Comparison of ENCODE assay signal across 1 cellular context in genomic region chr1:64744492-64745180, GRCh38.
A peak's percentile ranks its signal among the peaks of the same experiment; 100 is the strongest.
TF ChIP-seq lines count a peak whose summit lies in the region.

TSS of gene RAVER2 (plus strand) at chr1:64745075. CDS start at chr1:64745173, 98 bp downstream.

TF ChIP-seq in HepG2, 621 proteins besides CTCF, POLR2A, EP300 and RAD21 (continued from another document and continues in another):
- TF ChIP-seq MYPOP (CRISPR knock-in tag; IDR thresholded peaks at IDR 0.05): no peak
- TF ChIP-seq ZNF264 (CRISPR knock-in tag; IDR thresholded peaks at IDR 0.05): no peak; the same call in 1 of the 2 replicates
- TF ChIP-seq ZNF550 (CRISPR knock-in tag; IDR thresholded peaks at IDR 0.05; ENCODE audit: borderline replicate concordance): no peak
- no peak for TF ChIP-seq SUZ12 (IDR thresholded peaks at IDR 0.05; ENCODE audit: low read depth, low read length)
- no peak for TF ChIP-seq ZNF775 (CRISPR knock-in tag; IDR thresholded peaks at IDR 0.05; ENCODE audit: borderline replicate concordance)
- no peak for TF ChIP-seq ZNF510 (CRISPR knock-in tag; IDR thresholded peaks at IDR 0.05; ENCODE audit: low read depth)
- no peak for TF ChIP-seq ZHX2 (IDR thresholded peaks at IDR 0.05; ENCODE audit: low read depth)
- TF ChIP-seq ZHX2 (CRISPR knock-in tag; IDR thresholded peaks at IDR 0.05; ENCODE audit: borderline replicate concordance): no peak
- 0 out of 2 replicates have a peak, but pooled peaks have one; percentile 15 for TF ChIP-seq ZNF263 (CRISPR knock-in tag; IDR thresholded peaks at IDR 0.05)
- no peak for TF ChIP-seq U2AF2 (IDR thresholded peaks at IDR 0.05; ENCODE audit: low read depth, low read length)
- TF ChIP-seq SETDB1 (CRISPR knock-in tag; IDR thresholded peaks at IDR 0.05; ENCODE audit: borderline replicate concordance): no peak
- TF ChIP-seq NFAT5 (CRISPR knock-in tag; IDR thresholded peaks at IDR 0.05): peak; percentile 53; the same call in 1 of the 2 replicates
- TF ChIP-seq FUBP1 (CRISPR knock-in tag; IDR thresholded peaks at IDR 0.05; ENCODE audit: borderline replicate concordance): no peak
- no peak for TF ChIP-seq ZNF766 (CRISPR knock-in tag; IDR thresholded peaks at IDR 0.05; ENCODE audit: borderline replicate concordance)
- no peak for TF ChIP-seq PREB (CRISPR knock-in tag; IDR thresholded peaks at IDR 0.05)
- no peak for TF ChIP-seq ZBTB21 (CRISPR knock-in tag; IDR thresholded peaks at IDR 0.05)
- peak; percentile 7 for TF ChIP-seq SKI (IDR thresholded peaks at IDR 0.05; ENCODE audit: partially characterized antibody)
- TF ChIP-seq ZNF747 (CRISPR knock-in tag; IDR thresholded peaks at IDR 0.05; ENCODE audit: borderline replicate concordance): no peak
- TF ChIP-seq ATRX (CRISPR knock-in tag; IDR thresholded peaks at IDR 0.05; ENCODE audit: borderline replicate concordance): no peak
- 0 out of 2 replicates have a peak, but pooled peaks have one; percentile 44 for TF ChIP-seq THAP8 (CRISPR knock-in tag; IDR thresholded peaks at IDR 0.05; ENCODE audit: borderline replicate concordance)
- TF ChIP-seq KMT2B (CRISPR knock-in tag; IDR thresholded peaks at IDR 0.05): peak; percentile 65
- TF ChIP-seq FOXO1 (CRISPR knock-in tag; IDR thresholded peaks at IDR 0.05): no peak
- peak; percentile 62; the same call in 1 of the 2 replicates for TF ChIP-seq HES4 (CRISPR knock-in tag; IDR thresholded peaks at IDR 0.05; ENCODE audit: borderline replicate concordance)
- no peak; the same call in 1 of the 2 replicates for TF ChIP-seq ZSCAN25 (CRISPR knock-in tag; IDR thresholded peaks at IDR 0.05)
- no peak for TF ChIP-seq HDAC2 (CRISPR knock-in tag; IDR thresholded peaks at IDR 0.05)
- TF ChIP-seq YY1 (IDR thresholded peaks at IDR 0.05; ENCODE audit: insufficient read depth, insufficient replicate concordance, low read depth, low read length): peak; percentile 77
- TF ChIP-seq NFE2L2 (IDR thresholded peaks at IDR 0.05; ENCODE audit: low read length): no peak
- no peak for TF ChIP-seq DMTF1 (CRISPR knock-in tag; IDR thresholded peaks at IDR 0.05)
- TF ChIP-seq ZNF232 (CRISPR knock-in tag; IDR thresholded peaks at IDR 0.05; ENCODE audit: borderline replicate concordance): 0 out of 2 replicates have a peak, but pooled peaks have one; percentile 37
- no peak for TF ChIP-seq ZBTB8A (CRISPR knock-in tag; IDR thresholded peaks at IDR 0.05; ENCODE audit: borderline replicate concordance, low read depth)
- peak; percentile 30; the same call in 1 of the 2 replicates for TF ChIP-seq SAP130 (CRISPR knock-in tag; IDR thresholded peaks at IDR 0.05; ENCODE audit: low read depth)
- TF ChIP-seq ZNF251 (CRISPR knock-in tag; IDR thresholded peaks at IDR 0.05): no peak
- no peak for TF ChIP-seq ZSCAN29 (CRISPR knock-in tag; conservative IDR thresholded peaks at IDR 0.05)
- TF ChIP-seq POGZ (CRISPR knock-in tag; IDR thresholded peaks at IDR 0.05): peak; percentile 41; the same call in 1 of the 2 replicates
- TF ChIP-seq ZBTB20 (CRISPR knock-in tag; IDR thresholded peaks at IDR 0.05; ENCODE audit: borderline replicate concordance, low read depth): no peak
- no peak for TF ChIP-seq HCFC1 (IDR thresholded peaks at IDR 0.05; ENCODE audit: low read depth, low read length)
- no peak for TF ChIP-seq LCORL (IDR thresholded peaks at IDR 0.05)
- TF ChIP-seq LCORL (CRISPR knock-in tag; IDR thresholded peaks at IDR 0.05): peak; percentile 55; the same call in 1 of the 2 replicates
- no peak for TF ChIP-seq JARID2 (CRISPR knock-in tag; IDR thresholded peaks at IDR 0.05; ENCODE audit: insufficient replicate concordance)
- 0 out of 2 replicates have a peak, but pooled peaks have one; percentile 5 for TF ChIP-seq ZMAT3 (CRISPR knock-in tag; conservative IDR thresholded peaks at IDR 0.05)
- TF ChIP-seq GPN1 (CRISPR knock-in tag; IDR thresholded peaks at IDR 0.05; ENCODE audit: borderline replicate concordance): no peak
- peak; percentile 73 for TF ChIP-seq ZBTB14 (CRISPR knock-in tag; IDR thresholded peaks at IDR 0.05)
- TF ChIP-seq WIZ (CRISPR knock-in tag; IDR thresholded peaks at IDR 0.05): no peak
- TF ChIP-seq NFIC (IDR thresholded peaks at IDR 0.05; ENCODE audit: low read length): no peak
- TF ChIP-seq KDM5A (IDR thresholded peaks at IDR 0.05; ENCODE audit: borderline replicate concordance, low read length): 0 out of 2 replicates have a peak, but pooled peaks have one; percentile 37
- no peak for TF ChIP-seq SYNCRIP (IDR thresholded peaks at IDR 0.05; ENCODE audit: insufficient read depth, low read depth, low read length)
- TF ChIP-seq SPEN (CRISPR knock-in tag; IDR thresholded peaks at IDR 0.05; ENCODE audit: low read depth): no peak
